Comparison of ENCODE assay signal across 19 cellular contexts in the genomic region with DNA sequence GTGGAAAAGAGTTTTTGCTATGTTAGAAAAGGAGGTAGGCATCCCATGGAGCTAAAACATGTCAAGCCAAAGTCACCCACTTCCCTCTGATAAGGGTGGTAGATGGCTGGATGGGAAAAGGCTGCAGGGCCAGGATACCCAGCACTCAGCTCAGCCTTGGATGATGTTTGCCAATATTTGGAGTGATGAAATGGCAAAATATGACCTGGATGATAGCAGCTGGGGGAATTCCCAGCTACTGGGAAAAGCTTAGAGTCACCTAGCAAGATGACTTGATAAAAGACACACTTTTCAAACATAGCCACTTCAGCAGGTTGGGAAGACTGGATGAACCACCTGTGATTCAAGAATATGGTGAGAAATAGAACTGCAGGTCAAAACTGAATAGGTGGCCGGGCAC. TPM values are rescaled to one million over a fixed set of nuclear protein-coding genes. Genes with fewer than 3 reads are reported as not detected.
A peak's percentile ranks its signal among the peaks of the same experiment; 100 is the strongest.
DNase-seq lines count a peak whose midpoint lies in the region; ATAC-seq and TF ChIP-seq lines count a peak whose summit lies in the region.
"Had no signal": no experiment of that assay in that cellular context is flagged by ENCODE, and none has a peak within 500 bp of the region (broad histone marks: within the 10 kb centered on the region; RNA-seq: fewer than 3 reads in every experiment).

No MANE protein-coding gene starts in this region.

- H3K9me3 ChIP-seq in left ventricle myocardium inferior (replicated peaks) = no peaks in the 10 kb centered on the region
- H3K9me3 ChIP-seq in mammary epithelial cell (replicated peaks; ENCODE audit: insufficient read depth, low read length) = no peaks in the 10 kb centered on the region
- no peaks in the 10 kb centered on the region for H3K9me3 ChIP-seq in spleen
- H3K9me3 ChIP-seq: upper lobe of right lung had no signal

- peaks cover 34% of the 10 kb centered on the region for H3K36me3 Mint-ChIP-seq in T-helper 2 cell treated with Interferon-gamma antibody and Interleukin-4, amounts not matched to agents 5 μg/mL and 100 μg/mL, for 36 hours (ENCODE audit: low read depth)

- in situ Hi-C loops in mammary epithelial cell (cut with MboI; ENCODE audit: low sequenced_read_pairs in 2 of 2) = no loop called here

- no peak overlapping the region for H3K27ac Mint-ChIP-seq in T-helper 2 cell treated with Interferon-gamma antibody and Interleukin-4, amounts not matched to agents 5 μg/mL and 100 μg/mL, for 36 hours
- H3K27ac Mint-ChIP-seq: activated B cell treated with CpG ODN at 0.5 μM for 24 hours; activated CD8-positive, alpha-beta T cell treated with anti-CD3 and anti-CD28 coated beads, Interleukin-2, amount 10 ng/mL, durations not matched to agents 7 days and 5 days; activated naive CD8-positive, alpha-beta T cell treated with anti-CD3 and anti-CD28 coated beads, Interleukin-2, amount 10 ng/mL, durations not matched to agents 7 days and 5 days; nephron progenitor cell; stimulated activated naive CD8-positive, alpha-beta T cell treated with anti-CD3 and anti-CD28 coated beads, Interleukin-15, amount 100 ng/mL, for 72 hours had no signal

- no TSS peak for BruUV-seq in mammary epithelial cell (replicated peaks; lab: Mats Ljungman, UMichigan)

- dilution Hi-C loops in mammary epithelial cell (cut with HindIII; ENCODE audit: low sequenced_read_pairs) = no loop called here

- no peaks in the 10 kb centered on the region for H4K20me1 ChIP-seq in mammary epithelial cell (ENCODE audit: insufficient read depth, low read length)

- H3K4me1 Mint-ChIP-seq in T-helper 2 cell treated with Interferon-gamma antibody and Interleukin-4, amounts not matched to agents 5 μg/mL and 100 μg/mL, for 36 hours (ENCODE audit: low read depth) = peaks cover 6% of the 10 kb centered on the region
- H3K4me1 Mint-ChIP-seq: central memory CD8-positive, alpha-beta T cell; stimulated activated naive CD8-positive, alpha-beta T cell treated with anti-CD3 and anti-CD28 coated beads, Interleukin-15, amount 100 ng/mL, for 72 hours had no signal

- no peak for TF ChIP-seq POLR2A in spleen (IDR thresholded peaks at IDR 0.05)

- CTCF ChIA-PET in mammary epithelial cell (lab: Charles Lee; ENCODE audit: low non-redundant PET) = no interaction called here

- no peak overlapping the region for H3K4me3 Mint-ChIP-seq in T-helper 2 cell treated with Interferon-gamma antibody and Interleukin-4, amounts not matched to agents 5 μg/mL and 100 μg/mL, for 36 hours
- H3K4me3 Mint-ChIP-seq: activated B cell treated with CpG ODN at 0.5 μM for 24 hours; activated CD8-positive, alpha-beta T cell treated with anti-CD3 and anti-CD28 coated beads, Interleukin-2, amount 10 ng/mL, durations not matched to agents 7 days and 5 days; activated naive CD8-positive, alpha-beta T cell treated with anti-CD3 and anti-CD28 coated beads, Interleukin-2, amount 10 ng/mL, durations not matched to agents 7 days and 5 days; central memory CD8-positive, alpha-beta T cell; nephron progenitor cell; stimulated activated naive CD8-positive, alpha-beta T cell treated with anti-CD3 and anti-CD28 coated beads, Interleukin-15, amount 100 ng/mL, for 72 hours had no signal

- peaks cover 24% of the 10 kb centered on the region for H3K4me1 ChIP-seq in left ventricle myocardium inferior
- H3K4me1 ChIP-seq in mammary epithelial cell (ENCODE audit: insufficient read depth, low read length) = no peaks in the 10 kb centered on the region
- H3K4me1 ChIP-seq in spleen = peaks cover 0 to 28% (median 19%) of the 10 kb centered on the region in 6 donors

- no peak overlapping the region for H3K4me2 ChIP-seq in mammary epithelial cell (ENCODE audit: insufficient read depth, low read depth, low read length)

- intact Hi-C loops in left ventricle myocardium inferior (cut with micrococcal nuclease) = no loop called here
- intact Hi-C loops in left ventricle myocardium superior (cut with micrococcal nuclease) = no loop called here
- intact Hi-C loops in mammary epithelial cell (cut with micrococcal nuclease) = no loop called here
- intact Hi-C loops in spleen (cut with DNase I; ENCODE audit: low total_unique reads) = no loop called here

- H3K36me3 ChIP-seq in left ventricle myocardium inferior = no peaks in the 10 kb centered on the region
- no peaks in the 10 kb centered on the region for H3K36me3 ChIP-seq in mammary epithelial cell (ENCODE audit: insufficient read depth, low read length)
- no peaks in the 10 kb centered on the region for H3K36me3 ChIP-seq in spleen
- H3K36me3 ChIP-seq: upper lobe of right lung had no signal

- DNase-seq in left ventricle myocardium inferior (no peak), left ventricle myocardium superior (no peak), mammary epithelial cell (peak; percentile 35), foreskin fibroblast (peak; percentile 29 to 52), NCI-H1930 (lab: John Stamatoyannopoulos, UW) (no peak), spleen (no peak)
- DNase-seq in T-helper 2 cell treated with Interferon-gamma antibody and Interleukin-4, amounts not matched to agents 5 μg/mL and 100 μg/mL, for 36 hours (ENCODE audit: low spot score) = no peak
- DNase-seq in stimulated activated naive CD4-positive, alpha-beta T cell (lab: John Stamatoyannopoulos, UW) = no peak
- DNase-seq: activated B cell treated with CpG ODN at 0.5 μM for 24 hours; activated CD8-positive, alpha-beta T cell treated with anti-CD3 and anti-CD28 coated beads, Interleukin-2, amount 10 ng/mL, durations not matched to agents 7 days and 5 days; activated naive CD8-positive, alpha-beta T cell treated with anti-CD3 and anti-CD28 coated beads, Interleukin-2, amount 10 ng/mL, durations not matched to agents 7 days and 5 days; NCI-H2029; NCI-H524 treated with DMSO at 0.1 percent for 48 hours; nephron progenitor cell; SHP77; stimulated activated naive CD8-positive, alpha-beta T cell treated with anti-CD3 and anti-CD28 coated beads, Interleukin-15, amount 100 ng/mL, for 72 hours; T-helper 2 cell; upper lobe of right lung had no signal

- no peaks in the 10 kb centered on the region for H3K27me3 ChIP-seq in left ventricle myocardium inferior (ENCODE audit: low read depth)
- no peaks in the 10 kb centered on the region for H3K27me3 ChIP-seq in mammary epithelial cell (ENCODE audit: insufficient read depth, low read length)
- peaks cover 0 to 28% (median 0%) of the 10 kb centered on the region in 7 donors for H3K27me3 ChIP-seq in spleen (replicated peaks in 1 of 7)

- no peak for ATAC-seq in left ventricle myocardium superior
- ATAC-seq: activated CD8-positive, alpha-beta T cell treated with anti-CD3 and anti-CD28 coated beads, Interleukin-2, amount 10 ng/mL, durations not matched to agents 7 days and 5 days; stimulated activated naive CD8-positive, alpha-beta T cell treated with anti-CD3 and anti-CD28 coated beads, Interleukin-15, amount 100 ng/mL, for 72 hours; upper lobe of right lung had no signal

- no peaks in the 10 kb centered on the region for H3K9me3 Mint-ChIP-seq in T-helper 2 cell treated with Interferon-gamma antibody and Interleukin-4, amounts not matched to agents 5 μg/mL and 100 μg/mL, for 36 hours
- H3K9me3 Mint-ChIP-seq: activated B cell treated with CpG ODN at 0.5 μM for 24 hours; activated naive CD8-positive, alpha-beta T cell treated with anti-CD3 and anti-CD28 coated beads, Interleukin-2, amount 10 ng/mL, durations not matched to agents 7 days and 5 days; central memory CD8-positive, alpha-beta T cell; nephron progenitor cell; stimulated activated naive CD8-positive, alpha-beta T cell treated with anti-CD3 and anti-CD28 coated beads, Interleukin-15, amount 100 ng/mL, for 72 hours had no signal

- H3K4me3 ChIP-seq in left ventricle myocardium inferior (no peak overlapping the region), mammary epithelial cell (replicated peaks in 1 of 3; ENCODE audit: insufficient read depth in 1 of 3, low read depth in 2 of 3, low read length in 3 of 3) (no peak overlapping the region), foreskin fibroblast (ENCODE audit: low read depth in 1 of 2, low read length in 2 of 2) (no peak overlapping the region), spleen (no peak overlapping the region)
- H3K4me3 ChIP-seq: upper lobe of right lung had no signal

- H3K27me3 Mint-ChIP-seq in T-helper 2 cell treated with Interferon-gamma antibody and Interleukin-4, amounts not matched to agents 5 μg/mL and 100 μg/mL, for 36 hours (ENCODE audit: low read depth) = no peaks in the 10 kb centered on the region
- H3K27me3 Mint-ChIP-seq: activated naive CD8-positive, alpha-beta T cell treated with anti-CD3 and anti-CD28 coated beads, Interleukin-2, amount 10 ng/mL, durations not matched to agents 7 days and 5 days; stimulated activated naive CD8-positive, alpha-beta T cell treated with anti-CD3 and anti-CD28 coated beads, Interleukin-15, amount 100 ng/mL, for 72 hours had no signal

- no peak overlapping the region for H3K9ac ChIP-seq in mammary epithelial cell (ENCODE audit: insufficient read depth, low read length)

- 100% methylated on average over 1 of the region's 1 CpG for WGBS in mammary epithelial cell (ENCODE audit: low coverage, missing lambda C conversion rate)
- 87 to 100% (median 96%) methylated on average over 1 of the region's 1 CpG for WGBS in spleen, 5 donors

- H3K27ac ChIP-seq in left ventricle myocardium inferior (replicated peaks) = peak overlapping the region; percentile 72
- no peak overlapping the region for H3K27ac ChIP-seq in mammary epithelial cell (ENCODE audit: insufficient read depth, low read depth, low read length)
- H3K27ac ChIP-seq in spleen = peak overlapping the region in 3 of 8 donors; percentile 26 to 68 (median 49)
- H3K27ac ChIP-seq: upper lobe of right lung had no signal

- no peak for TF ChIP-seq CTCF in left ventricle myocardium inferior (IDR thresholded peaks at IDR 0.05; ENCODE audit: borderline replicate concordance)
- TF ChIP-seq CTCF in mammary epithelial cell (conservative IDR thresholded peaks at IDR 0.05 in 1 of 2, IDR thresholded peaks at IDR 0.05 in 1 of 2; ENCODE audit: extremely low read depth in 1 of 2, insufficient read depth in 1 of 2, low read depth in 1 of 2, low read length in 2 of 2) = no peak
- no peak for TF ChIP-seq CTCF in foreskin fibroblast (IDR thresholded peaks at IDR 0.05; ENCODE audit: low read depth, low read length)
- TF ChIP-seq CTCF in spleen (IDR thresholded peaks at IDR 0.05 in 8 of 11, conservative IDR thresholded peaks at IDR 0.05 in 3 of 11) = no peak

- H3K79me2 ChIP-seq in mammary epithelial cell (ENCODE audit: insufficient read depth, low read length) = no peaks in the 10 kb centered on the region

- H2AFZ ChIP-seq in mammary epithelial cell (ENCODE audit: low read depth, low read length) = no peak overlapping the region

RNA-seq across cellular contexts. Expression of a gene that starts 10.1 kb away (rescaled TPM):
- total RNA-seq in left ventricle myocardium inferior = not detected
- not detected for total RNA-seq in left ventricle myocardium superior
- total RNA-seq in mammary epithelial cell = under 1 TPM in 1 of 2 donors, not detected in 1; 0.82 TPM
- polyA plus RNA-seq in mammary epithelial cell = 0.53 TPM
- not detected for polyA minus RNA-seq in mammary epithelial cell
- under 1 TPM in 2 of 7 donors, not detected in 5; 0.13 to 0.29 TPM for total RNA-seq in spleen
- polyA plus RNA-seq in spleen = under 1 TPM; 0.12 to 0.16 (median 0.13) TPM
- total RNA-seq: activated B cell treated with CpG ODN at 0.5 μM for 24 hours, upper lobe of right lung had no signal

Comparison
In these comparisons a context has a peak if more than half of its experiments do, and no peak if none do; other contexts are left out.
1. DNase-seq: peak in mammary epithelial cell (single experiment) and foreskin fibroblast (2 of 2); none in left ventricle myocardium inferior (single experiment), left ventricle myocardium superior (single experiment), NCI-H1930 (0 of 2), T-helper 2 cell treated with Interferon-gamma antibody and Interleukin-4, amounts not matched to agents 5 μg/mL and 100 μg/mL, for 36 hours (single experiment), stimulated activated naive CD4-positive, alpha-beta T cell (0 of 6) and spleen (single experiment).